In genomic region chr6:40960784-40961430, GRCh38 we compare ENCODE assay signal across 19 cellular contexts.
DNase-seq lines count a peak whose midpoint lies in the region; ATAC-seq and TF ChIP-seq lines count a peak whose summit lies in the region.
"Had no signal": no experiment of that assay in that cellular context is flagged by ENCODE, and none has a peak within 500 bp of the region (broad histone marks: within the 10 kb centered on the region; RNA-seq: fewer than 3 reads in every experiment).

No MANE protein-coding gene starts in this region.

- H3K4me1 ChIP-seq in esophagus muscularis mucosa, result no peaks in the 10 kb centered on the region
- H3K4me1 ChIP-seq: adrenal gland, HAP-1 had no signal

- no peak overlapping the region for H3K27ac ChIP-seq in esophagus muscularis mucosa (replicated peaks in 1 of 4)
- H3K27ac ChIP-seq: adrenal gland, sigmoid colon, SK-N-MC, upper lobe of left lung had no signal

- ATAC-seq in GM21528 (IDR thresholded peaks at IDR 0.05; ENCODE audit: low FRiP score, unreplicated experiment), result no peak
- ATAC-seq: stimulated activated naive CD8-positive, alpha-beta T cell treated with anti-CD3 and anti-CD28 coated beads, Interleukin-15, amount 100 ng/mL, for 72 hours had no signal

- H3K36me3 ChIP-seq in esophagus muscularis mucosa, result no peaks in the 10 kb centered on the region
- H3K36me3 ChIP-seq: adrenal gland, esophagus squamous epithelium, HAP-1, sigmoid colon, upper lobe of left lung had no signal

- H3K4me1 Mint-ChIP-seq in osteocyte (ENCODE audit: unreplicated experiment), result peaks cover 6% of the 10 kb centered on the region

- TF ChIP-seq CTCF in esophagus muscularis mucosa (IDR thresholded peaks at IDR 0.05) (no peak), osteocyte (IDR thresholded peaks at IDR 0.05) (no peak)

- no peaks in the 10 kb centered on the region for H3K27me3 ChIP-seq in esophagus muscularis mucosa
- H3K27me3 ChIP-seq: adrenal gland, esophagus squamous epithelium, sigmoid colon, upper lobe of left lung had no signal

- 89% methylated on average over 8 of the region's 13 CpGs for WGBS in esophagus muscularis mucosa

- no peaks in the 10 kb centered on the region for H3K36me3 Mint-ChIP-seq in osteocyte (ENCODE audit: unreplicated experiment)

- no peaks in the 10 kb centered on the region for H3K9me3 Mint-ChIP-seq in osteocyte (ENCODE audit: unreplicated experiment)
- H3K9me3 Mint-ChIP-seq: stimulated activated naive CD8-positive, alpha-beta T cell treated with anti-CD3 and anti-CD28 coated beads, Interleukin-15, amount 100 ng/mL, for 72 hours had no signal

- no peak overlapping the region for H3K4me3 Mint-ChIP-seq in osteocyte (ENCODE audit: unreplicated experiment)
- H3K4me3 Mint-ChIP-seq: stimulated activated naive CD8-positive, alpha-beta T cell treated with anti-CD3 and anti-CD28 coated beads, Interleukin-15, amount 100 ng/mL, for 72 hours had no signal

- no peaks in the 10 kb centered on the region for H3K9me3 ChIP-seq in esophagus muscularis mucosa
- H3K9me3 ChIP-seq: adrenal gland, esophagus squamous epithelium, HAP-1, sigmoid colon, upper lobe of left lung had no signal

- TF ChIP-seq EP300 in esophagus muscularis mucosa (IDR thresholded peaks at IDR 0.05), result no peak

- no peak overlapping the region for H3K4me3 ChIP-seq in esophagus muscularis mucosa
- H3K4me3 ChIP-seq: adrenal gland, esophagus squamous epithelium, HAP-1, sigmoid colon, SK-N-MC, upper lobe of left lung had no signal

- TF ChIP-seq POLR2A in esophagus muscularis mucosa (IDR thresholded peaks at IDR 0.05; ENCODE audit: low read depth), result no peak

- no peaks in the 10 kb centered on the region for H3K27me3 Mint-ChIP-seq in osteocyte (ENCODE audit: unreplicated experiment)
- H3K27me3 Mint-ChIP-seq: stimulated activated naive CD8-positive, alpha-beta T cell treated with anti-CD3 and anti-CD28 coated beads, Interleukin-15, amount 100 ng/mL, for 72 hours had no signal

- no peak overlapping the region for H3K27ac Mint-ChIP-seq in osteocyte (ENCODE audit: unreplicated experiment)

- DNase-seq in COLO668 (lab: John Stamatoyannopoulos, UW; ENCODE audit: unreplicated experiment) (peak; percentile 37), ELR (ENCODE audit: low read depth) (peak; percentile 27), NCI-H510A treated with DMSO at 0.1 percent for 48 hours (lab: John Stamatoyannopoulos, UW) (peak; percentile 48), esophagus muscularis mucosa (ENCODE audit: extremely low spot score) (peak; percentile 88), osteocyte (ENCODE audit: extremely low spot score, unreplicated experiment) (no peak)
- DNase-seq in activated CD4-positive, alpha-beta T cell treated with anti-CD3 and anti-CD28 coated beads for 4 hours, result no peak
- DNase-seq in activated CD8-positive, alpha-beta memory T cell treated with anti-CD3 and anti-CD28 coated beads for 24 hours, result no peak
- DNase-seq: adrenal gland; esophagus squamous epithelium; KG1; NCI-H1105 treated with DMSO at 0.1 percent for 48 hours; NCI-H2227 treated with DMSO at 0.1 percent for 48 hours; sigmoid colon; stimulated activated naive CD8-positive, alpha-beta T cell treated with anti-CD3 and anti-CD28 coated beads, Interleukin-15, amount 100 ng/mL, for 72 hours; T-helper 9 cell had no signal

- intact Hi-C loops in esophagus muscularis mucosa (cut with DNase I), result no loop called here

Comparison
In these comparisons a context has a peak if more than half of its experiments do, and no peak if none do; other contexts are left out.
1. DNase-seq: peak in COLO668 (single experiment), ELR (single experiment), NCI-H510A treated with DMSO at 0.1 percent for 48 hours (single experiment) and esophagus muscularis mucosa (single experiment); none in activated CD4-positive, alpha-beta T cell treated with anti-CD3 and anti-CD28 coated beads for 4 hours (0 of 2), activated CD8-positive, alpha-beta memory T cell treated with anti-CD3 and anti-CD28 coated beads for 24 hours (single experiment) and osteocyte (single experiment).